ENCODE assay signal across 8 cellular contexts in the genomic region with DNA sequence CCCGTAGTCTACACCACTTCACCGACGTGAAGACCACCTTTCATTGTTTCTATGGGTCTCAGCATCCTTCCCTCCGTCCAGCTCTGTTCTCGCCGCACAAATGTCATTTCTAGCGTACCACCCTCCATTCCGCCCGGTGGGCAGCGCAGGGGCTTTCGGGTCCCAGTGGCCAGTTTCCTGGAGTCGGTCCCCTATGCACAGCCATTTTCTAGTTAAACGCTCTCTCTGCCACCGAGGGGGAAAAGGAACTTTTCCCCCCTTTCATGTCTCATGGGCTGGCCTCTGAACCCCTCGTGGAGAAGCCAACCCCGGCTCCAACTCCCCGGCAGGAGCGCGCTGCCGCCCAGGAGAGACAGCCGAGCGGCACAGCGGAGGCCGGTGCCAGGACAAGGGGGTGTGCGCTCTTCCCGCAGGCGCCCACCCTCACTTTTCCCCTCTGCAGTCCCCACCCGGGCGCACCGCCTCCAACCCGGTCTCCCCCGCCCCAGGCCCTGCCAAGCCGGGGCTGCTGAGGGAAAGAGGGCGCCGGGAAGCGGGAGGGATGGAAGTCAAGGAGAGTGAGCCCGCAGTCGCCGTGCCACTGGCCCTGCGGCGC. TPM values are rescaled to one million over a fixed set of nuclear protein-coding genes. Genes with fewer than 3 reads are reported as not detected.
DNase-seq lines count a peak whose midpoint lies in the region; ATAC-seq and TF ChIP-seq lines count a peak whose summit lies in the region.

No MANE protein-coding gene starts in this region.

- H3K4me3 ChIP-seq in heart right ventricle (peak overlapping the region; percentile 64 to 98 (median 92)), sigmoid colon (peak overlapping the region; percentile 65 to 98 (median 86))

- no peak for DNase-seq in activated naive CD4-positive, alpha-beta T cell (lab: John Stamatoyannopoulos, UW)
- peak; percentile 4 to 17 for DNase-seq in activated CD4-positive, alpha-beta T cell treated with anti-CD3 and anti-CD28 coated beads, Interleukin-2, amount 50 U/mL, for 48 hours
- DNase-seq in heart right ventricle (peak; percentile 28 to 37), sigmoid colon (peak; percentile 73), UCSD-AML1 (lab: John Stamatoyannopoulos, UW; ENCODE audit: unreplicated experiment) (no peak)
- DNase-seq in stimulated activated naive CD4-positive, alpha-beta T cell treated with Interleukin-2 at 50 U/mL for 16 hours (lab: John Stamatoyannopoulos, UW): no peak

- H3K27me3 ChIP-seq in heart right ventricle (peaks cover 0 to 53% (median 0%) of the 10 kb centered on the region in 7 donors), sigmoid colon (no peaks in the 10 kb centered on the region)

- H3K4me1 ChIP-seq in heart right ventricle: peaks cover 0 to 76% (median 38%) of the 10 kb centered on the region in 9 donors
- H3K4me1 ChIP-seq in sigmoid colon: peaks cover 0 to 31% (median 27%) of the 10 kb centered on the region in 4 donors

- no peak for TF ChIP-seq POLR2A in sigmoid colon (IDR thresholded peaks at IDR 0.05)

- peak overlapping the region; percentile 61 for H3K4me3 Mint-ChIP-seq in activated naive CD4-positive, alpha-beta T cell treated with anti-CD3 and anti-CD28 coated beads, Interleukin-2, amount 50 U/mL, for 24 hours

- peak; percentile 1 for ATAC-seq in HG03135 (IDR thresholded peaks at IDR 0.05; ENCODE audit: unreplicated experiment)
- ATAC-seq in heart right ventricle: peak; percentile 1 to 31 (median 12)

- peaks cover 26% of the 10 kb centered on the region for H3K4me1 Mint-ChIP-seq in activated naive CD4-positive, alpha-beta T cell treated with anti-CD3 and anti-CD28 coated beads, Interleukin-2, amount 50 U/mL, for 24 hours

- no peak overlapping the region for H3K27ac Mint-ChIP-seq in activated naive CD4-positive, alpha-beta T cell treated with anti-CD3 and anti-CD28 coated beads, Interleukin-2, amount 50 U/mL, for 24 hours

- H3K36me3 Mint-ChIP-seq in activated naive CD4-positive, alpha-beta T cell treated with anti-CD3 and anti-CD28 coated beads, Interleukin-2, amount 50 U/mL, for 24 hours: peaks cover 4% of the 10 kb centered on the region

- peaks cover 0 to 9% (median 0%) of the 10 kb centered on the region in 11 donors for H3K9me3 ChIP-seq in heart right ventricle
- no peaks in the 10 kb centered on the region for H3K9me3 ChIP-seq in sigmoid colon

- no peak for TF ChIP-seq EP300 in sigmoid colon (IDR thresholded peaks at IDR 0.05)

- peak overlapping the region; percentile 81 to 96 (median 88) for H3K27ac ChIP-seq in heart right ventricle
- peak overlapping the region; percentile 87 to 90 (median 89) for H3K27ac ChIP-seq in sigmoid colon

- WGBS in heart right ventricle, 2 donors: 0 to 1% methylated on average over 31 to 41 of the region's 41 CpGs
- 0 to 1% methylated on average over 41 of the region's 41 CpGs for WGBS in sigmoid colon, 2 donors

- no peaks in the 10 kb centered on the region for H3K9me3 Mint-ChIP-seq in activated naive CD4-positive, alpha-beta T cell treated with anti-CD3 and anti-CD28 coated beads, Interleukin-2, amount 50 U/mL, for 24 hours

- intact Hi-C loops in heart right ventricle (cut with DNase I): loop anchor here (1.0 to 10.0 kb wide), 15 partner anchors 71 to 479 kb away; no protein-coding TSS in a partner anchor
- intact Hi-C loops in sigmoid colon (cut with DNase I): loop anchor here (1.0 to 10.0 kb wide), 5 partner anchors 71 to 1159 kb away; a partner anchor contains a TSS

- peaks cover 52% of the 10 kb centered on the region for H3K27me3 Mint-ChIP-seq in activated naive CD4-positive, alpha-beta T cell treated with anti-CD3 and anti-CD28 coated beads, Interleukin-2, amount 50 U/mL, for 24 hours

- TF ChIP-seq CTCF in heart right ventricle (IDR thresholded peaks at IDR 0.05) (no peak), sigmoid colon (IDR thresholded peaks at IDR 0.05) (no peak)

- no peaks in the 10 kb centered on the region for H3K36me3 ChIP-seq in heart right ventricle
- no peaks in the 10 kb centered on the region for H3K36me3 ChIP-seq in sigmoid colon

RNA-seq across cellular contexts. Expression of a gene that starts 0.7 kb away (rescaled TPM):
- total RNA-seq in heart right ventricle: 10 to 100 TPM; 22.3 to 35.4 (median 27.8) TPM
- polyA plus RNA-seq in heart right ventricle: 10 to 100 TPM in 1 of 2 donors, 1 to 10 TPM in 1; 5.2 to 12.0 TPM
- total RNA-seq in sigmoid colon: 100 to 1,000 TPM in 2 of 4 donors, 10 to 100 TPM in 2; 69.1 to 108 (median 96.3) TPM
- polyA plus RNA-seq in sigmoid colon: 1 to 10 TPM; 7.8 to 9.2 (median 8.8) TPM

RNA-seq across cellular contexts. Expression of a gene that starts 43.1 kb away (rescaled TPM):
- total RNA-seq in heart right ventricle (10 to 100 TPM in 6 of 10 donors, 1 to 10 TPM in 4; 3.2 to 75.9 (median 12.1) TPM), sigmoid colon (100 to 1,000 TPM in 3 of 4 donors, 10 to 100 TPM in 1; 91.3 to 247 (median 142) TPM)
- polyA plus RNA-seq in heart right ventricle (1 to 10 TPM; 7.8 to 8.5 TPM), sigmoid colon (10 to 100 TPM in 2 of 3 donors, not detected in 1; 11.4 to 49.9 TPM)

Comparison
In these comparisons a context has a peak if more than half of its experiments do, and no peak if none do; other contexts are left out.
1. DNase-seq: peak in activated CD4-positive, alpha-beta T cell treated with anti-CD3 and anti-CD28 coated beads, Interleukin-2, amount 50 U/mL, for 48 hours (2 of 2), heart right ventricle (2 of 2) and sigmoid colon (single experiment); none in activated naive CD4-positive, alpha-beta T cell (0 of 4), stimulated activated naive CD4-positive, alpha-beta T cell treated with Interleukin-2 at 50 U/mL for 16 hours (single experiment) and UCSD-AML1 (single experiment).